In genomic region chr3:190641564-190641963, GRCh38 we compare ENCODE assay signal across 28 cellular contexts.
"Had no signal": no experiment of that assay in that cellular context is flagged by ENCODE, and none has a peak within 500 bp of the region (broad histone marks: within the 10 kb centered on the region; RNA-seq: fewer than 3 reads in every experiment).

No MANE protein-coding gene starts in this region.

- H3K27ac Mint-ChIP-seq: naive thymus-derived CD4-positive, alpha-beta T cell; natural killer cell; nephron; neural progenitor cell; stimulated activated memory B cell treated with anti-CD40 and anti-IgM and Interleukin-4, amounts not matched to agents 10 μg/mL and 1 μg/mL and 100 μg/mL, for 72 hours; stimulated activated naive CD8-positive, alpha-beta T cell treated with anti-CD3 and anti-CD28 coated beads, Interleukin-15, Interleukin-2, amounts not matched to agents 100 ng/mL and 50 ng/mL, for 24 hours had no signal

- H3K9me3 Mint-ChIP-seq: naive thymus-derived CD4-positive, alpha-beta T cell; natural killer cell; nephron; neural progenitor cell; stimulated activated memory B cell treated with anti-CD40 and anti-IgM and Interleukin-4, amounts not matched to agents 10 μg/mL and 1 μg/mL and 100 μg/mL, for 72 hours; stimulated activated naive CD8-positive, alpha-beta T cell treated with anti-CD3 and anti-CD28 coated beads, Interleukin-15, Interleukin-2, amounts not matched to agents 100 ng/mL and 50 ng/mL, for 24 hours had no signal

- H3K4me3 ChIP-seq: neural progenitor cell, ovary, psoas muscle, skin epidermis, smooth muscle cell, spleen, suprapubic skin, testis, tibial artery, transverse colon, upper lobe of left lung, vagina had no signal

- H3K36me3 Mint-ChIP-seq: neural progenitor cell had no signal

- H3K4me1 Mint-ChIP-seq: natural killer cell; nephron; neural progenitor cell; stimulated activated memory B cell treated with anti-CD40 and anti-IgM and Interleukin-4, amounts not matched to agents 10 μg/mL and 1 μg/mL and 100 μg/mL, for 72 hours had no signal

- H3K9me3 ChIP-seq: ovary, psoas muscle, spleen, suprapubic skin, testis, tibial artery, transverse colon, upper lobe of left lung, vagina had no signal

- H3K4me3 Mint-ChIP-seq: naive thymus-derived CD4-positive, alpha-beta T cell; natural killer cell; nephron; neural progenitor cell; stimulated activated memory B cell treated with anti-CD40 and anti-IgM and Interleukin-4, amounts not matched to agents 10 μg/mL and 1 μg/mL and 100 μg/mL, for 72 hours; stimulated activated naive CD8-positive, alpha-beta T cell treated with anti-CD3 and anti-CD28 coated beads, Interleukin-15, Interleukin-2, amounts not matched to agents 100 ng/mL and 50 ng/mL, for 24 hours had no signal

- DNase-seq: naive thymus-derived CD4-positive, alpha-beta T cell; natural killer cell; occipital lobe; ovary; psoas muscle; right cardiac atrium; spleen; stimulated activated CD4-positive, alpha-beta T cell treated with anti-CD3 and anti-CD28 coated beads, Interleukin-12 subunit alpha, Interleukin-12 subunit beta, amount 100 ng/mL, for 4 hours; stimulated activated CD4-positive, alpha-beta T cell treated with anti-CD3 and anti-CD28 coated beads, Interleukin-1b, Interleukin-23, amount 100 ng/mL, for 48 hours; stimulated activated CD4-positive, alpha-beta T cell treated with anti-CD3 and anti-CD28 coated beads, Interleukin-4, amount 100 ng/mL, for 1 hour; stimulated activated CD4-positive, alpha-beta T cell treated with anti-CD3 and anti-CD28 coated beads, Interleukin-4, amount 100 ng/mL, for 4 hours; stimulated activated CD8-positive, alpha-beta memory T cell treated with anti-CD3 and anti-CD28 coated beads, Interleukin-4, amount 100 ng/mL, for 48 hours; stimulated activated naive CD4-positive, alpha-beta T cell treated with Interleukin-2 at 50 U/mL for 16 hours; substantia nigra; testis; tibial artery; transverse colon; upper lobe of left lung had no signal

- H3K27me3 Mint-ChIP-seq: naive thymus-derived CD4-positive, alpha-beta T cell; stimulated activated memory B cell treated with anti-CD40 and anti-IgM and Interleukin-4, amounts not matched to agents 10 μg/mL and 1 μg/mL and 100 μg/mL, for 72 hours; stimulated activated naive CD8-positive, alpha-beta T cell treated with anti-CD3 and anti-CD28 coated beads, Interleukin-15, Interleukin-2, amounts not matched to agents 100 ng/mL and 50 ng/mL, for 24 hours had no signal

- FAIRE-seq: urothelium cell line had no signal

- H3K27ac ChIP-seq: neural progenitor cell, ovary, psoas muscle, skin epidermis, spleen, suprapubic skin, testis, tibial artery, transverse colon, upper lobe of left lung, vagina had no signal

- H3K36me3 ChIP-seq: neural progenitor cell, ovary, suprapubic skin, tibial artery, transverse colon, vagina had no signal

- H3K4me1 ChIP-seq: neural progenitor cell, psoas muscle, spleen, suprapubic skin, testis, tibial artery, transverse colon, upper lobe of left lung, vagina had no signal

- ATAC-seq: naive thymus-derived CD4-positive, alpha-beta T cell; natural killer cell; psoas muscle; right cardiac atrium; sciatic nerve; stimulated activated memory B cell treated with anti-CD40 and anti-IgM and Interleukin-4, amounts not matched to agents 10 μg/mL and 1 μg/mL and 100 μg/mL, for 72 hours had no signal

- H3K9ac ChIP-seq: neural progenitor cell had no signal

- H3K27me3 ChIP-seq: neural progenitor cell, ovary, spleen, suprapubic skin, testis, tibial artery, transverse colon, upper lobe of left lung, vagina had no signal
